Comparison of ENCODE assay signal across 8 cellular contexts in the genomic region with DNA sequence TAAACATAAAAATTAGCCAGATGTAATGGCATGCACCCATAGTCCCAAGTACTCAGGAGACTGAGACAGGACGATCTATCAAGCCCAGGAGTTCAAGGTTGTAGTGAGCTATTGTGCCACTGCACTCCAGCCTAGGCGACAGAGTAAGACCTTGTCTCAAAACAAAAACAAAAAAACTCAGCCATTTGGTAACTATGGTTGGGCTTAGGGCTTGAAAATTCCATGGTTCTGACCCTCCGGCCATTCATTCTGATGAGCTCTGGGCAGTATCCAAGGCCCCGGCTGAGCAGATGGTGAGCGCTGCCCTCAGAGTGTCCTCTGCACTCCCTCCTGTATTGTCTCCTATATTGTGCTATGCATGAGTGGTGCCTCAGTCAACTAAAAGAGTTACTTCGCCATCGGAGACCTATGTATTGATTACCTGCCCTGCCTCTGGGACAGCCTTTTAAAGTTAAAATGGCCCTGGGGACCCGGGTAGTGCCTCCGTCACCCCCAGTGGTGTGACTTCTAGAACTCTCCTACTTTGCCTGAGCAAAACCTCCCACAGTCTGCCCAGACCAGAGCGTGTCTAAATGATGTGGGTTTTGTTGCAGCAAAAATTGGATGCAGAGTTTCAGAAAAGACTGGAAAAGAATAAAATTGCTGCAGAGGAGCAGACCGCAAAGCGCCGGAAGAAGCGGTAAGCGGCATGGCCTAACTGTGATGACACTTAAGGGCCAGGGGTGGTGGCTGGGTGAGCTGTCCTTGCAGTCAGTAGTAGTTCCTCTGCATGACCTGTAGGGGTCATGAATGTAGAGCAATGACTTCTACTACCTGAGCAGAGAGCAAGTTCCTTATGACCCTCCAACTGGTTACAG. TPM values are rescaled to one million over a fixed set of nuclear protein-coding genes. Genes with fewer than 3 reads are reported as not detected.
DNase-seq lines count a peak whose midpoint lies in the region; ATAC-seq and TF ChIP-seq lines count a peak whose summit lies in the region.

No MANE protein-coding gene starts in this region.

- TF ChIP-seq CTCF in GM20000 (IDR thresholded peaks at IDR 0.05; ENCODE audit: extremely low read depth, missing control alignments) (peak; percentile 64), progenitor cell of endocrine pancreas (IDR thresholded peaks at IDR 0.05; ENCODE audit: unreplicated experiment) (peak; percentile 67)

- H3K9me3 Mint-ChIP-seq in progenitor cell of endocrine pancreas (ENCODE audit: low read depth), result no peaks in the 10 kb centered on the region

- no peak overlapping the region for H3K4me3 Mint-ChIP-seq in progenitor cell of endocrine pancreas (ENCODE audit: low read depth)

- peaks cover 49% of the 10 kb centered on the region for H3K36me3 Mint-ChIP-seq in progenitor cell of endocrine pancreas (ENCODE audit: insufficient read depth)

- no peaks in the 10 kb centered on the region for H3K4me1 Mint-ChIP-seq in progenitor cell of endocrine pancreas (ENCODE audit: low read depth)

- no peaks in the 10 kb centered on the region for H3K27me3 Mint-ChIP-seq in progenitor cell of endocrine pancreas

- H3K27ac Mint-ChIP-seq in progenitor cell of endocrine pancreas, result peak overlapping the region; percentile 37

- peak; percentile 93 for ATAC-seq in HG03520 (IDR thresholded peaks at IDR 0.05; ENCODE audit: unreplicated experiment)

- DNase-seq in Daoy (ENCODE audit: low read depth) (peak; percentile 55), GM20000 (ENCODE audit: low spot score) (peak; percentile 77), NCI-H82 treated with DMSO at 0.1 percent for 48 hours (lab: John Stamatoyannopoulos, UW; ENCODE audit: unreplicated experiment) (peak; percentile 34), activated T-cell treated with anti-CD3 and anti-CD28 coated beads for 4 hours (peak; percentile 19), fibroblast of the conjunctiva (ENCODE audit: low read depth) (peak; percentile 32), progenitor cell of endocrine pancreas (ENCODE audit: low spot score, unreplicated experiment) (no peak), DMS114 treated with DMSO at 0.1 percent for 48 hours (lab: John Stamatoyannopoulos, UW; ENCODE audit: unreplicated experiment) (no peak)

RNA-seq across cellular contexts. Expression of gene PRKRIP1, which starts 8.1 kb away (rescaled TPM):
- 52.5 and 64.1 TPM in 2 replicates for total RNA-seq in Daoy (2014; rRNA removed; shearing (Covaris generic))
- 44.8 and 45.0 TPM in 2 replicates for total RNA-seq in progenitor cell of endocrine pancreas

RNA-seq across cellular contexts. Expression of gene ORAI2, which starts 29.1 kb away (rescaled TPM):
- total RNA-seq in Daoy (2014; rRNA removed; shearing (Covaris generic)), result 42.8 and 59.5 TPM in 2 replicates
- 35.4 and 41.8 TPM in 2 replicates for total RNA-seq in progenitor cell of endocrine pancreas

RNA-seq across cellular contexts. Expression of gene SPDYE6, which starts 48.0 kb away (rescaled TPM):
- not detected in 2 replicates for total RNA-seq in Daoy (2014; rRNA removed; shearing (Covaris generic))
- not detected in 2 replicates for total RNA-seq in progenitor cell of endocrine pancreas

Comparison
In these comparisons a context has a peak if more than half of its experiments do, and no peak if none do; other contexts are left out.
1. DNase-seq: peak in Daoy (single experiment), GM20000 (single experiment), NCI-H82 treated with DMSO at 0.1 percent for 48 hours (single experiment), activated T-cell treated with anti-CD3 and anti-CD28 coated beads for 4 hours (single experiment) and fibroblast of the conjunctiva (single experiment); none in progenitor cell of endocrine pancreas (single experiment) and DMS114 treated with DMSO at 0.1 percent for 48 hours (single experiment).